9 cellular contexts compared by ENCODE assay signal in genomic region chr6:98834060-98835031, GRCh38. TPM values are rescaled to one million over a fixed set of nuclear protein-coding genes. Genes with fewer than 3 reads are reported as not detected.
DNase-seq lines count a peak whose midpoint lies in the region; ATAC-seq and TF ChIP-seq lines count a peak whose summit lies in the region.
"Had no signal": no experiment of that assay in that cellular context is flagged by ENCODE, and none has a peak within 500 bp of the region (broad histone marks: within the 10 kb centered on the region; RNA-seq: fewer than 3 reads in every experiment).

Gene POU3F2 (plus strand): TSS chr6:98834574. CDS start chr6:98834874, 300 bp downstream.

- ATAC-seq in GM19372 (IDR thresholded peaks at IDR 0.05; ENCODE audit: low read depth, unreplicated experiment), result peak; percentile 50
- ATAC-seq in HG03460 (IDR thresholded peaks at IDR 0.05; ENCODE audit: unreplicated experiment), result peak; percentile 64
- ATAC-seq: HCT116 had no signal

- peak; percentile 23 for DNase-seq in BJ (ENCODE audit: low read depth)
- DNase-seq in NCI-H524 treated with DMSO at 0.1 percent for 48 hours (lab: John Stamatoyannopoulos, UW), result peak; percentile 93
- peak; percentile 27 for DNase-seq in activated CD8-positive, alpha-beta memory T cell treated with anti-CD3 and anti-CD28 coated beads, Interleukin-2, amount 50 U/mL, for 24 hours (ENCODE audit: extremely low read depth)
- DNase-seq in epidermal melanocyte (ENCODE audit: insufficient read length, low spot score), result peak; percentile 75
- peak; percentile 89 for DNase-seq in middle frontal gyrus (ENCODE audit: extremely low spot score, low spot score)
- DNase-seq in stimulated activated CD8-positive, alpha-beta memory T cell treated with anti-CD3 and anti-CD28 coated beads, Interleukin-4, amount 100 ng/mL, for 24 hours (ENCODE audit: low read depth), result peak; percentile 54

- POLR2A ChIA-PET in BJ (lab: Charles Lee), result no interaction called here

- TF ChIP-seq CTCF in BJ (IDR thresholded peaks at IDR 0.05; ENCODE audit: insufficient read depth, low read depth, low read length), result no peak

- H3K4me3 ChIP-seq in BJ (ENCODE audit: low read depth, low read length), result peak within 1 kb of the TSS; percentile 46

- CTCF ChIA-PET in BJ (lab: Yijun Ruan, JAX), result no interaction called here

- peaks cover 45% of the 10 kb centered on the region for H3K27me3 ChIP-seq in BJ (ENCODE audit: control insufficient read depth, insufficient read depth, low read length)

- H3K36me3 ChIP-seq in BJ (ENCODE audit: control insufficient read depth, insufficient read depth, low read length), result no peaks in the 10 kb centered on the region

RNA-seq across cellular contexts. Expression of gene POU3F2, which starts in this region (rescaled TPM):
- not detected in 2 replicates for polyA plus RNA-seq in BJ (2011; rRNA removed)
- polyA minus RNA-seq in BJ (2011; rRNA and poly(A)+ RNA removed), result not detected in 2 replicates

Comparison
In these comparisons a context has a peak if more than half of its experiments do, and no peak if none do; other contexts are left out.
1. Peak in every context shown above with its lines: DNase-seq, ATAC-seq and H3K4me3 ChIP-seq.
2. Peak in DNase-seq and H3K4me3 ChIP-seq in BJ; RNA of the gene not detected or under 1 TPM.
3. DNase-seq: peak in every context shown above with its lines; median percentile 93 in NCI-H524 treated with DMSO at 0.1 percent for 48 hours; 89 in middle frontal gyrus; 75 in epidermal melanocyte; 54 in stimulated activated CD8-positive, alpha-beta memory T cell treated with anti-CD3 and anti-CD28 coated beads, Interleukin-4, amount 100 ng/mL, for 24 hours; 27 in activated CD8-positive, alpha-beta memory T cell treated with anti-CD3 and anti-CD28 coated beads, Interleukin-2, amount 50 U/mL, for 24 hours; 23 in BJ.